In the genomic region with DNA sequence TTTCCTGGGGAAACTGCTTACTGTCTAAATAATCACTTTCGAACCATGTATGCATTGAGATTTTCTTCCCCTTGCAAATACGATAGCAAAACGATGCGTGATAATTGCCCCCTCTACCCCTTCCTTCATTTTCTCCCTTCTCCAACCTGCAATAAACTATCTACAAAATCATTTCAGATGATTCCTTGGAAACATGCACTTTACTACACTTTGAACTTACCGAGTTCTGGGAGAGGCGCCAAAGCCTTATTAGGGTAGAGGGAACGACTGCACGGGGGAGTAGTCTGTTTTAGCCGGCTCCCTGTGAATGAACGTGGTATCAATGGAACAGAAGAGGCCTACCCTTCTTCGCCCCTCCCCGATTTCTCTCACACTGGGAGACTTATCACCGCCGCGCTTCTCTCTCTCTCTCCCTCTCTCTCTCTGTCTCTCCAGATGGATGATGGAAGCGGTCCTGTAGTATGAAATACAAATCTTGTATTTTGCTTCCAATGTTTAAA, we compare ENCODE assay signal across 1 cellular context.
A peak's percentile ranks its signal among the peaks of the same experiment; 100 is the strongest.
TF ChIP-seq lines count a peak whose summit lies in the region.

A gene with protein sequence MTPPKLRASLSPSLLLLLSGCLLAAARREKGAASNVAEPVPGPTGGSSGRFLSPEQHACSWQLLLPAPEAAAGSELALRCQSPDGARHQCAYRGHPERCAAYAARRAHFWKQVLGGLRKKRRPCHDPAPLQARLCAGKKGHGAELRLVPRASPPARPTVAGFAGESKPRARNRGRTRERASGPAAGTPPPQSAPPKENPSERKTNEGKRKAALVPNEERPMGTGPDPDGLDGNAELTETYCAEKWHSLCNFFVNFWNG (minus strand): TSS at position 309 of the 500 bp plus-strand sequence. CDS start 517 bp downstream, outside the sequence.

TF ChIP-seq in HepG2, 621 proteins besides CTCF, POLR2A, EP300 and RAD21 (continued from another document and continues in another):
- TF ChIP-seq, protein P1, sequence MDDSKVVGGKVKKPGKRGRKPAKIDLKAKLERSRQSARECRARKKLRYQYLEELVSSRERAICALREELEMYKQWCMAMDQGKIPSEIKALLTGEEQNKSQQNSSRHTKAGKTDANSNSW (CRISPR knock-in tag; IDR thresholded peaks at IDR 0.05; ENCODE audit: borderline replicate concordance), result no peak
- TF ChIP-seq ZNF768 (CRISPR knock-in tag; IDR thresholded peaks at IDR 0.05) (no peak), CHD2 (IDR thresholded peaks at IDR 0.05; ENCODE audit: low read depth, low read length) (no peak), ZBTB21 (CRISPR knock-in tag; IDR thresholded peaks at IDR 0.05) (no peak), ZSCAN20 (CRISPR knock-in tag; IDR thresholded peaks at IDR 0.05; ENCODE audit: borderline replicate concordance) (no peak), U2AF1 (optimal IDR thresholded peaks at IDR 0.05; ENCODE audit: low read depth, low read length) (no peak), ZNF234 (CRISPR knock-in tag; conservative IDR thresholded peaks at IDR 0.05) (no peak), CREB1 (IDR thresholded peaks at IDR 0.05) (no peak), CREB1 (CRISPR knock-in tag; IDR thresholded peaks at IDR 0.05) (no peak), SMYD3 (CRISPR knock-in tag; IDR thresholded peaks at IDR 0.05) (no peak), TSC22D2 (CRISPR knock-in tag; IDR thresholded peaks at IDR 0.05; ENCODE audit: borderline replicate concordance) (0 out of 2 replicates have a peak, but pooled peaks have one; percentile 3), FOSL2 (CRISPR knock-in tag; IDR thresholded peaks at IDR 0.05) (no peak), KLF9 (CRISPR knock-in tag; IDR thresholded peaks at IDR 0.05; ENCODE audit: low read depth) (no peak), THYN1 (CRISPR knock-in tag; IDR thresholded peaks at IDR 0.05; ENCODE audit: borderline replicate concordance, low read depth) (no peak), ZNF460 (CRISPR knock-in tag; IDR thresholded peaks at IDR 0.05; ENCODE audit: borderline replicate concordance) (no peak), MAF1 (CRISPR knock-in tag; IDR thresholded peaks at IDR 0.05; ENCODE audit: borderline replicate concordance) (no peak), SP2 (CRISPR knock-in tag; IDR thresholded peaks at IDR 0.05) (no peak), ZNF230 (CRISPR knock-in tag; IDR thresholded peaks at IDR 0.05) (0 out of 2 replicates have a peak, but pooled peaks have one; percentile 3), CBX5 (CRISPR knock-in tag; IDR thresholded peaks at IDR 0.05; ENCODE audit: borderline replicate concordance) (no peak), ZNF550 (CRISPR knock-in tag; IDR thresholded peaks at IDR 0.05; ENCODE audit: borderline replicate concordance) (no peak), ZNF549 (CRISPR knock-in tag; IDR thresholded peaks at IDR 0.05) (no peak), EZH2 (conservative IDR thresholded peaks at IDR 0.05; ENCODE audit: low read depth, low read length) (no peak), RXRA (CRISPR knock-in tag; IDR thresholded peaks at IDR 0.05) (0 out of 2 replicates have a peak, but pooled peaks have one; percentile 3), ZNF781 (CRISPR knock-in tag; IDR thresholded peaks at IDR 0.05; ENCODE audit: borderline replicate concordance, not compliant biosample characterization) (peak; percentile 20), ZFP1 (CRISPR knock-in tag; IDR thresholded peaks at IDR 0.05) (no peak), KLF16 (CRISPR knock-in tag; IDR thresholded peaks at IDR 0.05) (no peak), ZNF746 (CRISPR knock-in tag; IDR thresholded peaks at IDR 0.05) (no peak; the same call in 1 of the 2 replicates), ZMYM3 (CRISPR knock-in tag; IDR thresholded peaks at IDR 0.05) (no peak), ZNF569 (CRISPR knock-in tag; IDR thresholded peaks at IDR 0.05; ENCODE audit: borderline replicate concordance) (no peak)
- TF ChIP-seq, protein P2, sequence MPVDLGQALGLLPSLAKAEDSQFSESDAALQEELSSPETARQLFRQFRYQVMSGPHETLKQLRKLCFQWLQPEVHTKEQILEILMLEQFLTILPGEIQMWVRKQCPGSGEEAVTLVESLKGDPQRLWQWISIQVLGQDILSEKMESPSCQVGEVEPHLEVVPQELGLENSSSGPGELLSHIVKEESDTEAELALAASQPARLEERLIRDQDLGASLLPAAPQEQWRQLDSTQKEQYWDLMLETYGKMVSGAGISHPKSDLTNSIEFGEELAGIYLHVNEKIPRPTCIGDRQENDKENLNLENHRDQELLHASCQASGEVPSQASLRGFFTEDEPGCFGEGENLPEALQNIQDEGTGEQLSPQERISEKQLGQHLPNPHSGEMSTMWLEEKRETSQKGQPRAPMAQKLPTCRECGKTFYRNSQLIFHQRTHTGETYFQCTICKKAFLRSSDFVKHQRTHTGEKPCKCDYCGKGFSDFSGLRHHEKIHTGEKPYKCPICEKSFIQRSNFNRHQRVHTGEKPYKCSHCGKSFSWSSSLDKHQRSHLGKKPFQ (CRISPR knock-in tag; IDR thresholded peaks at IDR 0.05; ENCODE audit: insufficient replicate concordance), result no peak
- TF ChIP-seq, protein P3, sequence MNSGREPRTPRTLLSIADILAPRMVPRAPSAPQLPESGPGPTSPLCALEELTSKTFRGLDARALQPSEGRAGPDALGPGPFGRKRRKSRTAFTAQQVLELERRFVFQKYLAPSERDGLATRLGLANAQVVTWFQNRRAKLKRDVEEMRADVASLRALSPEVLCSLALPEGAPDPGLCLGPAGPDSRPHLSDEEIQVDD (CRISPR knock-in tag; IDR thresholded peaks at IDR 0.05; ENCODE audit: borderline replicate concordance), result no peak
- TF ChIP-seq, protein P4, sequence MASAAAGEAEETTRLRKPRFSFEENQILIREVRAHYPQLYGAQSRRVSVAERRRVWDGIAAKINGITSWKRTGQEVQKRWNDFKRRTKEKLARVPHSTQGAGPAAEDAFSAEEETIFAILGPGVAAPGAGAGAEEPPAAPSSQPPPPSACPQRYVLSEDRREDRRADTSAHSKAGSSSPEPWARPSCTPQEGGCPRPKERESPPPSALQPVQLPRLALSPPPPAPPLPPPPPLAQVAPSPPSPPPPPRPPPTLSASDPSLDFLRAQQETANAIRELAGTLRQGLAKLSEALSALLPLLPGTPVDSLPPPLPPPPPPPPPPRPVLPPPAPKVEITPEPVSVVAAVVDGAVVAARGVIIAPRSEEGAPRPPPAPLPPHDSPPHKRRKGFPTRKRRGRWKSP (CRISPR knock-in tag; IDR thresholded peaks at IDR 0.05), result no peak
- TF ChIP-seq, protein P5, sequence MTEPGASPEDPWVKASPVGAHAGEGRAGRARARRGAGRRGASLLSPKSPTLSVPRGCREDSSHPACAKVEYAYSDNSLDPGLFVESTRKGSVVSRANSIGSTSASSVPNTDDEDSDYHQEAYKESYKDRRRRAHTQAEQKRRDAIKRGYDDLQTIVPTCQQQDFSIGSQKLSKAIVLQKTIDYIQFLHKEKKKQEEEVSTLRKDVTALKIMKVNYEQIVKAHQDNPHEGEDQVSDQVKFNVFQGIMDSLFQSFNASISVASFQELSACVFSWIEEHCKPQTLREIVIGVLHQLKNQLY (CRISPR knock-in tag; IDR thresholded peaks at IDR 0.05), result no peak
- TF ChIP-seq, protein P6, sequence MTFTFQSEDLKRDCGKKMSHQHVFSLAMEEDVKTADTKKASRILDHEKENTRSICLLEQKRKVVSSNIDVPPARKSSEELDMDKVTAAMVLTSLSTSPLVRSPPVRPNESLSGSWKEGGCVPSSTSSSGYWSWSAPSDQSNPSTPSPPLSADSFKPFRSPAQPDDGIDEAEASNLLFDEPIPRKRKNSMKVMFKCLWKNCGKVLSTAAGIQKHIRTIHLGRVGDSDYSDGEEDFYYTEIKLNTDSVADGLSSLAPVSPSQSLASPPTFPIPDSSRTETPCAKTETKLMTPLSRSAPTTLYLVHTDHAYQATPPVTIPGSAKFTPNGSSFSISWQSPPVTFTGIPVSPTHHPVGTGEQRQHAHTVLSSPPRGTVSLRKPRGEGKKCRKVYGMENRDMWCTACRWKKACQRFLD (CRISPR knock-in tag; IDR thresholded peaks at IDR 0.05; ENCODE audit: borderline replicate concordance), result no peak
- TF ChIP-seq, protein P7, sequence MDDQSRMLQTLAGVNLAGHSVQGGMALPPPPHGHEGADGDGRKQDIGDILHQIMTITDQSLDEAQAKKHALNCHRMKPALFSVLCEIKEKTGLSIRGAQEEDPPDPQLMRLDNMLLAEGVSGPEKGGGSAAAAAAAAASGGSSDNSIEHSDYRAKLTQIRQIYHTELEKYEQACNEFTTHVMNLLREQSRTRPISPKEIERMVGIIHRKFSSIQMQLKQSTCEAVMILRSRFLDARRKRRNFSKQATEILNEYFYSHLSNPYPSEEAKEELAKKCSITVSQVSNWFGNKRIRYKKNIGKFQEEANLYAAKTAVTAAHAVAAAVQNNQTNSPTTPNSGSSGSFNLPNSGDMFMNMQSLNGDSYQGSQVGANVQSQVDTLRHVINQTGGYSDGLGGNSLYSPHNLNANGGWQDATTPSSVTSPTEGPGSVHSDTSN (CRISPR knock-in tag; IDR thresholded peaks at IDR 0.05; ENCODE audit: borderline replicate concordance), result no peak
- TF ChIP-seq, protein P8, sequence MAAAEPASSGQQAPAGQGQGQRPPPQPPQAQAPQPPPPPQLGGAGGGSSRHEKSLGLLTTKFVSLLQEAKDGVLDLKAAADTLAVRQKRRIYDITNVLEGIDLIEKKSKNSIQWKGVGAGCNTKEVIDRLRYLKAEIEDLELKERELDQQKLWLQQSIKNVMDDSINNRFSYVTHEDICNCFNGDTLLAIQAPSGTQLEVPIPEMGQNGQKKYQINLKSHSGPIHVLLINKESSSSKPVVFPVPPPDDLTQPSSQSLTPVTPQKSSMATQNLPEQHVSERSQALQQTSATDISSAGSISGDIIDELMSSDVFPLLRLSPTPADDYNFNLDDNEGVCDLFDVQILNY (CRISPR knock-in tag; conservative IDR thresholded peaks at IDR 0.05), result no peak
- TF ChIP-seq, protein P9, sequence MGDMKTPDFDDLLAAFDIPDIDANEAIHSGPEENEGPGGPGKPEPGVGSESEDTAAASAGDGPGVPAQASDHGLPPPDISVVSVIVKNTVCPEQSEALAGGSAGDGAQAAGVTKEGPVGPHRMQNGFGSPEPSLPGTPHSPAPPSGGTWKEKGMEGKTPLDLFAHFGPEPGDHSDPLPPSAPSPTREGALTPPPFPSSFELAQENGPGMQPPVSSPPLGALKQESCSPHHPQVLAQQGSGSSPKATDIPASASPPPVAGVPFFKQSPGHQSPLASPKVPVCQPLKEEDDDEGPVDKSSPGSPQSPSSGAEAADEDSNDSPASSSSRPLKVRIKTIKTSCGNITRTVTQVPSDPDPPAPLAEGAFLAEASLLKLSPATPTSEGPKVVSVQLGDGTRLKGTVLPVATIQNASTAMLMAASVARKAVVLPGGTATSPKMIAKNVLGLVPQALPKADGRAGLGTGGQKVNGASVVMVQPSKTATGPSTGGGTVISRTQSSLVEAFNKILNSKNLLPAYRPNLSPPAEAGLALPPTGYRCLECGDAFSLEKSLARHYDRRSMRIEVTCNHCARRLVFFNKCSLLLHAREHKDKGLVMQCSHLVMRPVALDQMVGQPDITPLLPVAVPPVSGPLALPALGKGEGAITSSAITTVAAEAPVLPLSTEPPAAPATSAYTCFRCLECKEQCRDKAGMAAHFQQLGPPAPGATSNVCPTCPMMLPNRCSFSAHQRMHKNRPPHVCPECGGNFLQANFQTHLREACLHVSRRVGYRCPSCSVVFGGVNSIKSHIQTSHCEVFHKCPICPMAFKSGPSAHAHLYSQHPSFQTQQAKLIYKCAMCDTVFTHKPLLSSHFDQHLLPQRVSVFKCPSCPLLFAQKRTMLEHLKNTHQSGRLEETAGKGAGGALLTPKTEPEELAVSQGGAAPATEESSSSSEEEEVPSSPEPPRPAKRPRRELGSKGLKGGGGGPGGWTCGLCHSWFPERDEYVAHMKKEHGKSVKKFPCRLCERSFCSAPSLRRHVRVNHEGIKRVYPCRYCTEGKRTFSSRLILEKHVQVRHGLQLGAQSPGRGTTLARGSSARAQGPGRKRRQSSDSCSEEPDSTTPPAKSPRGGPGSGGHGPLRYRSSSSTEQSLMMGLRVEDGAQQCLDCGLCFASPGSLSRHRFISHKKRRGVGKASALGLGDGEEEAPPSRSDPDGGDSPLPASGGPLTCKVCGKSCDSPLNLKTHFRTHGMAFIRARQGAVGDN (CRISPR knock-in tag; IDR thresholded peaks at IDR 0.05), result no peak; the same call in 1 of the 2 replicates
- TF ChIP-seq, protein P10, sequence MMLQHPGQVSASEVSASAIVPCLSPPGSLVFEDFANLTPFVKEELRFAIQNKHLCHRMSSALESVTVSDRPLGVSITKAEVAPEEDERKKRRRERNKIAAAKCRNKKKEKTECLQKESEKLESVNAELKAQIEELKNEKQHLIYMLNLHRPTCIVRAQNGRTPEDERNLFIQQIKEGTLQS (CRISPR knock-in tag; IDR thresholded peaks at IDR 0.05), result no peak
- TF ChIP-seq, protein P11, sequence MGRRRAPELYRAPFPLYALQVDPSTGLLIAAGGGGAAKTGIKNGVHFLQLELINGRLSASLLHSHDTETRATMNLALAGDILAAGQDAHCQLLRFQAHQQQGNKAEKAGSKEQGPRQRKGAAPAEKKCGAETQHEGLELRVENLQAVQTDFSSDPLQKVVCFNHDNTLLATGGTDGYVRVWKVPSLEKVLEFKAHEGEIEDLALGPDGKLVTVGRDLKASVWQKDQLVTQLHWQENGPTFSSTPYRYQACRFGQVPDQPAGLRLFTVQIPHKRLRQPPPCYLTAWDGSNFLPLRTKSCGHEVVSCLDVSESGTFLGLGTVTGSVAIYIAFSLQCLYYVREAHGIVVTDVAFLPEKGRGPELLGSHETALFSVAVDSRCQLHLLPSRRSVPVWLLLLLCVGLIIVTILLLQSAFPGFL (CRISPR knock-in tag; IDR thresholded peaks at IDR 0.05), result no peak
- TF ChIP-seq, protein P12, sequence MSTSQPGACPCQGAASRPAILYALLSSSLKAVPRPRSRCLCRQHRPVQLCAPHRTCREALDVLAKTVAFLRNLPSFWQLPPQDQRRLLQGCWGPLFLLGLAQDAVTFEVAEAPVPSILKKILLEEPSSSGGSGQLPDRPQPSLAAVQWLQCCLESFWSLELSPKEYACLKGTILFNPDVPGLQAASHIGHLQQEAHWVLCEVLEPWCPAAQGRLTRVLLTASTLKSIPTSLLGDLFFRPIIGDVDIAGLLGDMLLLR (CRISPR knock-in tag; IDR thresholded peaks at IDR 0.05), result no peak
- TF ChIP-seq, protein P13, sequence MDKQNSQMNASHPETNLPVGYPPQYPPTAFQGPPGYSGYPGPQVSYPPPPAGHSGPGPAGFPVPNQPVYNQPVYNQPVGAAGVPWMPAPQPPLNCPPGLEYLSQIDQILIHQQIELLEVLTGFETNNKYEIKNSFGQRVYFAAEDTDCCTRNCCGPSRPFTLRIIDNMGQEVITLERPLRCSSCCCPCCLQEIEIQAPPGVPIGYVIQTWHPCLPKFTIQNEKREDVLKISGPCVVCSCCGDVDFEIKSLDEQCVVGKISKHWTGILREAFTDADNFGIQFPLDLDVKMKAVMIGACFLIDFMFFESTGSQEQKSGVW (CRISPR knock-in tag; IDR thresholded peaks at IDR 0.05; ENCODE audit: borderline replicate concordance), result no peak
